Comparison of ENCODE assay signal across 25 cellular contexts in genomic region chr15:86328658-86329057, GRCh38.
"Had no signal": no experiment of that assay in that cellular context is flagged by ENCODE, and none has a peak within 500 bp of the region (broad histone marks: within the 10 kb centered on the region; RNA-seq: fewer than 3 reads in every experiment).

No MANE protein-coding gene starts in this region.

- H3K27me3 ChIP-seq: ascending aorta, SJSA1 had no signal

- H3K4me1 ChIP-seq: ascending aorta, SJSA1 had no signal

- H3K36me3 ChIP-seq: ascending aorta, SJSA1 had no signal

- DNase-seq: activated CD4-positive, alpha-beta memory T cell treated with anti-CD3 and anti-CD28 coated beads for 36 hours; activated CD4-positive, alpha-beta T cell treated with anti-CD3 and anti-CD28 coated beads, Interleukin-2, amount 10 ng/mL, durations not matched to agents 7 days and 5 days; activated CD4-positive, CD25-positive, alpha-beta regulatory T cell; activated CD8-positive, alpha-beta memory T cell treated with anti-CD3 and anti-CD28 coated beads for 24 hours; activated effector memory CD4-positive, alpha-beta T cell treated with anti-CD3 and anti-CD28 coated beads, Interleukin-2, amount 50 U/mL, for 16 hours; activated naive CD4-positive, alpha-beta T cell treated with Interleukin-2 at 50 U/mL for 16 hours; activated naive CD8-positive, alpha-beta T cell treated with anti-CD3 and anti-CD28 coated beads, Interleukin-2, amount 50 U/mL, for 24 hours; activated T-cell treated with anti-CD3 and anti-CD28 coated beads, Interleukin-2, amount 50 U/mL, for 4 hours; amniotic stem cell; KG1; NCI-H1092; NCI-H1417; NCI-H1930; NCI-H2107; NCI-H345; NCI-H510A; NCI-H526 treated with DMSO at 0.1 percent for 48 hours; NCI-H82; RPMI8226; SHP77; T-cell had no signal

- H3K4me3 ChIP-seq: ascending aorta, SJSA1 had no signal

- H3K27ac ChIP-seq: ascending aorta, SJSA1, VCaP had no signal

- ATAC-seq: activated naive CD4-positive, alpha-beta T cell treated with anti-CD3 and anti-CD28 coated beads, Interleukin-2, amount 50 U/mL, for 72 hours; activated naive CD8-positive, alpha-beta T cell treated with anti-CD3 and anti-CD28 coated beads, Interleukin-2, amount 50 U/mL, for 24 hours; activated T-cell treated with anti-CD3 and anti-CD28 coated beads, Interleukin-2, amount 50 U/mL, for 4 hours; T-cell had no signal
